Comparison of ENCODE assay signal across 12 cellular contexts in the genomic region with DNA sequence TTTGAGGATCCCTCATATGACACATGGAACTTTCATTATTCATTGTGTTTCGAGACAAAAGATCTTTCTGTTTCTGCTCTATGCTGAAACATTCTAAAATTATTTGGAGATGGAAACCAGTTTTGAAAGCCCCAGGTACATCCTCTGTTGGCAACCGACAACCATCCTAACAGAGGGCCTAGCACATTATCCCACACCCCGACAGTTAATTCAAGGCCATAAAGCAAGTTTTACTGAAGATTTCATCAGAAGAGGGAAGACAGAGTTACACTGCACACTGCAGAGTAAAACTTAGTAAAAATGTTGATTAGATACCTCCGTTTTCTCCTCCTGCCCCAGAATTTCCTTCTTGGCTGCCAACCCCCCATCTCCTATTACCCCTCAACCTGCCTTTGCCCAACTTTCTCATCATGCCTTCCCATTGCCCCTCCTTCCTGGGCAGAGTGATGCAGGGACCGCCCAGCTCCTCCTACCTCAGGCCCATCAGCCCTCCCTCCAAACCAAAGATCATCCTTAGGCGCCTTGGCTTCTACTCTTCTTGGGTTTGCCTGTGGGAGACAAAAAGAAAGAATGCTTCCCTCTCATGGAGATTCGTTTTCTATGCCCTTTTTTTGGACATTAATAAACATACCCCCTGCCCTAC.
"Had no signal": no experiment of that assay in that cellular context is flagged by ENCODE, and none has a peak within 500 bp of the region (broad histone marks: within the 10 kb centered on the region; RNA-seq: fewer than 3 reads in every experiment).

No MANE protein-coding gene starts in this region.

- H3K27ac ChIP-seq: ascending aorta, coronary artery, gastrocnemius medialis, stomach, upper lobe of right lung had no signal

- H3K4me3 ChIP-seq: ascending aorta, coronary artery, gastrocnemius medialis, stomach, upper lobe of right lung had no signal

- H3K27me3 ChIP-seq: ascending aorta, gastrocnemius medialis, stomach, upper lobe of right lung had no signal

- H3K36me3 ChIP-seq: ascending aorta, gastrocnemius medialis, stomach, upper lobe of right lung had no signal

- DNase-seq: activated CD4-positive, alpha-beta T cell treated with anti-CD3 and anti-CD28 coated beads, Interleukin-2, amount 50 U/mL, for 4 hours; activated CD4-positive, CD25-positive, alpha-beta regulatory T cell treated with anti-CD3 and anti-CD28 coated beads, Interleukin-2, amount 50 U/mL, for 72 hours; activated naive CD4-positive, alpha-beta T cell; activated T-cell treated with anti-CD3 and anti-CD28 coated beads, Interleukin-2, amount 50 U/mL, for 48 hours; effector CD8-positive, alpha-beta T cell; gastrocnemius medialis; stimulated activated CD4-positive, alpha-beta T cell treated with anti-CD3 and anti-CD28 coated beads, Interleukin-4, amount 100 ng/mL, for 4 hours; SW 1271; upper lobe of right lung had no signal

- H3K9me3 ChIP-seq: ascending aorta, gastrocnemius medialis, stomach, upper lobe of right lung had no signal

- ATAC-seq: gastrocnemius medialis had no signal

- H3K4me1 ChIP-seq: ascending aorta, gastrocnemius medialis, upper lobe of right lung had no signal
